1 cellular context compared by ENCODE assay signal in genomic region chr9:114080773-114081440, GRCh38.
TF ChIP-seq lines count a peak whose summit lies in the region.

No MANE protein-coding gene starts in this region.

TF ChIP-seq in HepG2, 621 proteins besides CTCF, POLR2A, EP300 and RAD21 (continued from another document and continues in another):
- TF ChIP-seq, protein P1, sequence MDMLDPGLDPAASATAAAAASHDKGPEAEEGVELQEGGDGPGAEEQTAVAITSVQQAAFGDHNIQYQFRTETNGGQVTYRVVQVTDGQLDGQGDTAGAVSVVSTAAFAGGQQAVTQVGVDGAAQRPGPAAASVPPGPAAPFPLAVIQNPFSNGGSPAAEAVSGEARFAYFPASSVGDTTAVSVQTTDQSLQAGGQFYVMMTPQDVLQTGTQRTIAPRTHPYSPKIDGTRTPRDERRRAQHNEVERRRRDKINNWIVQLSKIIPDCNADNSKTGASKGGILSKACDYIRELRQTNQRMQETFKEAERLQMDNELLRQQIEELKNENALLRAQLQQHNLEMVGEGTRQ (IDR thresholded peaks at IDR 0.05; ENCODE audit: low read depth, low read length): no peak
- TF ChIP-seq, protein P1 (CRISPR knock-in tag; IDR thresholded peaks at IDR 0.05; ENCODE audit: borderline replicate concordance): no peak; the same call in 1 of the 2 replicates
- TF ChIP-seq PHB2 (IDR thresholded peaks at IDR 0.05; ENCODE audit: partially characterized antibody) (no peak), ZBTB20 (CRISPR knock-in tag; IDR thresholded peaks at IDR 0.05; ENCODE audit: borderline replicate concordance, low read depth) (peak; percentile 42; the same call in 1 of the 2 replicates), RARG (CRISPR knock-in tag; IDR thresholded peaks at IDR 0.05; ENCODE audit: low read depth) (no peak), HOMEZ (CRISPR knock-in tag; IDR thresholded peaks at IDR 0.05; ENCODE audit: low read depth) (no peak), KDM3A (CRISPR knock-in tag; IDR thresholded peaks at IDR 0.05; ENCODE audit: low read depth) (no peak; the same call in none of the 2 replicates), ZSCAN9 (CRISPR knock-in tag; IDR thresholded peaks at IDR 0.05; ENCODE audit: borderline replicate concordance) (no peak; the same call in 1 of the 2 replicates), RELA (CRISPR knock-in tag; IDR thresholded peaks at IDR 0.05) (no peak), ZNF180 (CRISPR knock-in tag; IDR thresholded peaks at IDR 0.05; ENCODE audit: borderline replicate concordance, low read depth) (no peak), ZNF33B (CRISPR knock-in tag; IDR thresholded peaks at IDR 0.05) (no peak), BHLHE40 (IDR thresholded peaks at IDR 0.05; ENCODE audit: low read length) (no peak), ZNF75D (CRISPR knock-in tag; IDR thresholded peaks at IDR 0.05; ENCODE audit: borderline replicate concordance) (no peak), ZNF143 (CRISPR knock-in tag; IDR thresholded peaks at IDR 0.05) (no peak), GATAD1 (CRISPR knock-in tag; IDR thresholded peaks at IDR 0.05) (peak; percentile 12; the same call in 1 of the 2 replicates), ZNF207 (IDR thresholded peaks at IDR 0.05; ENCODE audit: borderline replicate concordance) (no peak), THAP8 (CRISPR knock-in tag; IDR thresholded peaks at IDR 0.05; ENCODE audit: borderline replicate concordance) (no peak), ZNF264 (CRISPR knock-in tag; IDR thresholded peaks at IDR 0.05) (peak; percentile 42; the same call in 1 of the 2 replicates), REPIN1 (CRISPR knock-in tag; IDR thresholded peaks at IDR 0.05; ENCODE audit: borderline replicate concordance, low read depth) (peak; percentile 54), ZKSCAN1 (IDR thresholded peaks at IDR 0.05; ENCODE audit: low read length) (no peak), SCMH1 (CRISPR knock-in tag; IDR thresholded peaks at IDR 0.05; ENCODE audit: borderline replicate concordance) (no peak), ZNF354B (CRISPR knock-in tag; IDR thresholded peaks at IDR 0.05) (0 out of 2 replicates have a peak, but pooled peaks have one; percentile 60), ZNF616 (CRISPR knock-in tag; IDR thresholded peaks at IDR 0.05; ENCODE audit: low read depth) (no peak), ZNF451 (CRISPR knock-in tag; IDR thresholded peaks at IDR 0.05) (no peak), GTF2F1 (IDR thresholded peaks at IDR 0.05; ENCODE audit: low read length) (no peak)
- TF ChIP-seq, protein P2, sequence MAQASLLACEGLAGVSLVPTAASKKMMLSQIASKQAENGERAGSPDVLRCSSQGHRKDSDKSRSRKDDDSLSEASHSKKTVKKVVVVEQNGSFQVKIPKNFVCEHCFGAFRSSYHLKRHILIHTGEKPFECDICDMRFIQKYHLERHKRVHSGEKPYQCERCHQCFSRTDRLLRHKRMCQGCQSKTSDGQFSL (CRISPR knock-in tag; IDR thresholded peaks at IDR 0.05): no peak
- TF ChIP-seq, protein P3, sequence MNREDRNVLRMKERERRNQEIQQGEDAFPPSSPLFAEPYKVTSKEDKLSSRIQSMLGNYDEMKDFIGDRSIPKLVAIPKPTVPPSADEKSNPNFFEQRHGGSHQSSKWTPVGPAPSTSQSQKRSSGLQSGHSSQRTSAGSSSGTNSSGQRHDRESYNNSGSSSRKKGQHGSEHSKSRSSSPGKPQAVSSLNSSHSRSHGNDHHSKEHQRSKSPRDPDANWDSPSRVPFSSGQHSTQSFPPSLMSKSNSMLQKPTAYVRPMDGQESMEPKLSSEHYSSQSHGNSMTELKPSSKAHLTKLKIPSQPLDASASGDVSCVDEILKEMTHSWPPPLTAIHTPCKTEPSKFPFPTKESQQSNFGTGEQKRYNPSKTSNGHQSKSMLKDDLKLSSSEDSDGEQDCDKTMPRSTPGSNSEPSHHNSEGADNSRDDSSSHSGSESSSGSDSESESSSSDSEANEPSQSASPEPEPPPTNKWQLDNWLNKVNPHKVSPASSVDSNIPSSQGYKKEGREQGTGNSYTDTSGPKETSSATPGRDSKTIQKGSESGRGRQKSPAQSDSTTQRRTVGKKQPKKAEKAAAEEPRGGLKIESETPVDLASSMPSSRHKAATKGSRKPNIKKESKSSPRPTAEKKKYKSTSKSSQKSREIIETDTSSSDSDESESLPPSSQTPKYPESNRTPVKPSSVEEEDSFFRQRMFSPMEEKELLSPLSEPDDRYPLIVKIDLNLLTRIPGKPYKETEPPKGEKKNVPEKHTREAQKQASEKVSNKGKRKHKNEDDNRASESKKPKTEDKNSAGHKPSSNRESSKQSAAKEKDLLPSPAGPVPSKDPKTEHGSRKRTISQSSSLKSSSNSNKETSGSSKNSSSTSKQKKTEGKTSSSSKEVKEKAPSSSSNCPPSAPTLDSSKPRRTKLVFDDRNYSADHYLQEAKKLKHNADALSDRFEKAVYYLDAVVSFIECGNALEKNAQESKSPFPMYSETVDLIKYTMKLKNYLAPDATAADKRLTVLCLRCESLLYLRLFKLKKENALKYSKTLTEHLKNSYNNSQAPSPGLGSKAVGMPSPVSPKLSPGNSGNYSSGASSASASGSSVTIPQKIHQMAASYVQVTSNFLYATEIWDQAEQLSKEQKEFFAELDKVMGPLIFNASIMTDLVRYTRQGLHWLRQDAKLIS (CRISPR knock-in tag; IDR thresholded peaks at IDR 0.05): 0 out of 2 replicates have a peak, but pooled peaks have one; percentile 15
- TF ChIP-seq, protein P4, sequence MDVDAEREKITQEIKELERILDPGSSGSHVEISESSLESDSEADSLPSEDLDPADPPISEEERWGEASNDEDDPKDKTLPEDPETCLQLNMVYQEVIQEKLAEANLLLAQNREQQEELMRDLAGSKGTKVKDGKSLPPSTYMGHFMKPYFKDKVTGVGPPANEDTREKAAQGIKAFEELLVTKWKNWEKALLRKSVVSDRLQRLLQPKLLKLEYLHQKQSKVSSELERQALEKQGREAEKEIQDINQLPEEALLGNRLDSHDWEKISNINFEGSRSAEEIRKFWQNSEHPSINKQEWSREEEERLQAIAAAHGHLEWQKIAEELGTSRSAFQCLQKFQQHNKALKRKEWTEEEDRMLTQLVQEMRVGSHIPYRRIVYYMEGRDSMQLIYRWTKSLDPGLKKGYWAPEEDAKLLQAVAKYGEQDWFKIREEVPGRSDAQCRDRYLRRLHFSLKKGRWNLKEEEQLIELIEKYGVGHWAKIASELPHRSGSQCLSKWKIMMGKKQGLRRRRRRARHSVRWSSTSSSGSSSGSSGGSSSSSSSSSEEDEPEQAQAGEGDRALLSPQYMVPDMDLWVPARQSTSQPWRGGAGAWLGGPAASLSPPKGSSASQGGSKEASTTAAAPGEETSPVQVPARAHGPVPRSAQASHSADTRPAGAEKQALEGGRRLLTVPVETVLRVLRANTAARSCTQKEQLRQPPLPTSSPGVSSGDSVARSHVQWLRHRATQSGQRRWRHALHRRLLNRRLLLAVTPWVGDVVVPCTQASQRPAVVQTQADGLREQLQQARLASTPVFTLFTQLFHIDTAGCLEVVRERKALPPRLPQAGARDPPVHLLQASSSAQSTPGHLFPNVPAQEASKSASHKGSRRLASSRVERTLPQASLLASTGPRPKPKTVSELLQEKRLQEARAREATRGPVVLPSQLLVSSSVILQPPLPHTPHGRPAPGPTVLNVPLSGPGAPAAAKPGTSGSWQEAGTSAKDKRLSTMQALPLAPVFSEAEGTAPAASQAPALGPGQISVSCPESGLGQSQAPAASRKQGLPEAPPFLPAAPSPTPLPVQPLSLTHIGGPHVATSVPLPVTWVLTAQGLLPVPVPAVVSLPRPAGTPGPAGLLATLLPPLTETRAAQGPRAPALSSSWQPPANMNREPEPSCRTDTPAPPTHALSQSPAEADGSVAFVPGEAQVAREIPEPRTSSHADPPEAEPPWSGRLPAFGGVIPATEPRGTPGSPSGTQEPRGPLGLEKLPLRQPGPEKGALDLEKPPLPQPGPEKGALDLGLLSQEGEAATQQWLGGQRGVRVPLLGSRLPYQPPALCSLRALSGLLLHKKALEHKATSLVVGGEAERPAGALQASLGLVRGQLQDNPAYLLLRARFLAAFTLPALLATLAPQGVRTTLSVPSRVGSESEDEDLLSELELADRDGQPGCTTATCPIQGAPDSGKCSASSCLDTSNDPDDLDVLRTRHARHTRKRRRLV (CRISPR knock-in tag; IDR thresholded peaks at IDR 0.05): peak; percentile 56; the same call in 1 of the 2 replicates
- TF ChIP-seq, protein P5, sequence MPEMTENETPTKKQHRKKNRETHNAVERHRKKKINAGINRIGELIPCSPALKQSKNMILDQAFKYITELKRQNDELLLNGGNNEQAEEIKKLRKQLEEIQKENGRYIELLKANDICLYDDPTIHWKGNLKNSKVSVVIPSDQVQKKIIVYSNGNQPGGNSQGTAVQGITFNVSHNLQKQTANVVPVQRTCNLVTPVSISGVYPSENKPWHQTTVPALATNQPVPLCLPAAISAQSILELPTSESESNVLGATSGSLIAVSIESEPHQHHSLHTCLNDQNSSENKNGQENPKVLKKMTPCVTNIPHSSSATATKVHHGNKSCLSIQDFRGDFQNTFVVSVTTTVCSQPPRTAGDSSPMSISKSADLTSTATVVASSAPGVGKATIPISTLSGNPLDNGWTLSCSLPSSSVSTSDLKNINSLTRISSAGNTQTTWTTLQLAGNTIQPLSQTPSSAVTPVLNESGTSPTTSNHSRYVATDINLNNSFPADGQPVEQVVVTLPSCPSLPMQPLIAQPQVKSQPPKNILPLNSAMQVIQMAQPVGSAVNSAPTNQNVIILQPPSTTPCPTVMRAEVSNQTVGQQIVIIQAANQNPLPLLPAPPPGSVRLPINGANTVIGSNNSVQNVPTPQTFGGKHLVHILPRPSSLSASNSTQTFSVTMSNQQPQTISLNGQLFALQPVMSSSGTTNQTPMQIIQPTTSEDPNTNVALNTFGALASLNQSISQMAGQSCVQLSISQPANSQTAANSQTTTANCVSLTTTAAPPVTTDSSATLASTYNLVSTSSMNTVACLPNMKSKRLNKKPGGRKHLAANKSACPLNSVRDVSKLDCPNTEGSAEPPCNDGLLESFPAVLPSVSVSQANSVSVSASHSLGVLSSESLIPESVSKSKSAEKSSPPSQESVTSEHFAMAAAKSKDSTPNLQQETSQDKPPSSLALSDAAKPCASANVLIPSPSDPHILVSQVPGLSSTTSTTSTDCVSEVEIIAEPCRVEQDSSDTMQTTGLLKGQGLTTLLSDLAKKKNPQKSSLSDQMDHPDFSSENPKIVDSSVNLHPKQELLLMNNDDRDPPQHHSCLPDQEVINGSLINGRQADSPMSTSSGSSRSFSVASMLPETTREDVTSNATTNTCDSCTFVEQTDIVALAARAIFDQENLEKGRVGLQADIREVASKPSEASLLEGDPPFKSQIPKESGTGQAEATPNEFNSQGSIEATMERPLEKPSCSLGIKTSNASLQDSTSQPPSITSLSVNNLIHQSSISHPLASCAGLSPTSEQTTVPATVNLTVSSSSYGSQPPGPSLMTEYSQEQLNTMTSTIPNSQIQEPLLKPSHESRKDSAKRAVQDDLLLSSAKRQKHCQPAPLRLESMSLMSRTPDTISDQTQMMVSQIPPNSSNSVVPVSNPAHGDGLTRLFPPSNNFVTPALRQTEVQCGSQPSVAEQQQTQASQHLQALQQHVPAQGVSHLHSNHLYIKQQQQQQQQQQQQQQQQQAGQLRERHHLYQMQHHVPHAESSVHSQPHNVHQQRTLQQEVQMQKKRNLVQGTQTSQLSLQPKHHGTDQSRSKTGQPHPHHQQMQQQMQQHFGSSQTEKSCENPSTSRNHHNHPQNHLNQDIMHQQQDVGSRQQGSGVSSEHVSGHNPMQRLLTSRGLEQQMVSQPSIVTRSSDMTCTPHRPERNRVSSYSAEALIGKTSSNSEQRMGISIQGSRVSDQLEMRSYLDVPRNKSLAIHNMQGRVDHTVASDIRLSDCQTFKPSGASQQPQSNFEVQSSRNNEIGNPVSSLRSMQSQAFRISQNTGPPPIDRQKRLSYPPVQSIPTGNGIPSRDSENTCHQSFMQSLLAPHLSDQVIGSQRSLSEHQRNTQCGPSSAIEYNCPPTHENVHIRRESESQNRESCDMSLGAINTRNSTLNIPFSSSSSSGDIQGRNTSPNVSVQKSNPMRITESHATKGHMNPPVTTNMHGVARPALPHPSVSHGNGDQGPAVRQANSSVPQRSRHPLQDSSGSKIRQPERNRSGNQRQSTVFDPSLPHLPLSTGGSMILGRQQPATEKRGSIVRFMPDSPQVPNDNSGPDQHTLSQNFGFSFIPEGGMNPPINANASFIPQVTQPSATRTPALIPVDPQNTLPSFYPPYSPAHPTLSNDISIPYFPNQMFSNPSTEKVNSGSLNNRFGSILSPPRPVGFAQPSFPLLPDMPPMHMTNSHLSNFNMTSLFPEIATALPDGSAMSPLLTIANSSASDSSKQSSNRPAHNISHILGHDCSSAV (CRISPR knock-in tag; IDR thresholded peaks at IDR 0.05; ENCODE audit: borderline replicate concordance): no peak
- TF ChIP-seq, protein P6, sequence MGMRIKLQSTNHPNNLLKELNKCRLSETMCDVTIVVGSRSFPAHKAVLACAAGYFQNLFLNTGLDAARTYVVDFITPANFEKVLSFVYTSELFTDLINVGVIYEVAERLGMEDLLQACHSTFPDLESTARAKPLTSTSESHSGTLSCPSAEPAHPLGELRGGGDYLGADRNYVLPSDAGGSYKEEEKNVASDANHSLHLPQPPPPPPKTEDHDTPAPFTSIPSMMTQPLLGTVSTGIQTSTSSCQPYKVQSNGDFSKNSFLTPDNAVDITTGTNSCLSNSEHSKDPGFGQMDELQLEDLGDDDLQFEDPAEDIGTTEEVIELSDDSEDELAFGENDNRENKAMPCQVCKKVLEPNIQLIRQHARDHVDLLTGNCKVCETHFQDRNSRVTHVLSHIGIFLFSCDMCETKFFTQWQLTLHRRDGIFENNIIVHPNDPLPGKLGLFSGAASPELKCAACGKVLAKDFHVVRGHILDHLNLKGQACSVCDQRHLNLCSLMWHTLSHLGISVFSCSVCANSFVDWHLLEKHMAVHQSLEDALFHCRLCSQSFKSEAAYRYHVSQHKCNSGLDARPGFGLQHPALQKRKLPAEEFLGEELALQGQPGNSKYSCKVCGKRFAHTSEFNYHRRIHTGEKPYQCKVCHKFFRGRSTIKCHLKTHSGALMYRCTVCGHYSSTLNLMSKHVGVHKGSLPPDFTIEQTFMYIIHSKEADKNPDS (CRISPR knock-in tag; IDR thresholded peaks at IDR 0.05): no peak
- TF ChIP-seq, protein P7, sequence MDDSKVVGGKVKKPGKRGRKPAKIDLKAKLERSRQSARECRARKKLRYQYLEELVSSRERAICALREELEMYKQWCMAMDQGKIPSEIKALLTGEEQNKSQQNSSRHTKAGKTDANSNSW (CRISPR knock-in tag; IDR thresholded peaks at IDR 0.05; ENCODE audit: borderline replicate concordance): no peak
